10 cellular contexts compared by ENCODE assay signal in genomic region chr5:133754575-133755169, GRCh38.
A peak's percentile ranks its signal among the peaks of the same experiment; 100 is the strongest.
DNase-seq lines count a peak whose midpoint lies in the region; ATAC-seq, FAIRE-seq and TF ChIP-seq lines count a peak whose summit lies in the region.
"Had no signal": no experiment of that assay in that cellular context is flagged by ENCODE, and none has a peak within 500 bp of the region (broad histone marks: within the 10 kb centered on the region; RNA-seq: fewer than 3 reads in every experiment).

No MANE protein-coding gene starts in this region.

- ATAC-seq in HG03097 (IDR thresholded peaks at IDR 0.05; ENCODE audit: low FRiP score, unreplicated experiment) (no peak), GM21360 (IDR thresholded peaks at IDR 0.05; ENCODE audit: unreplicated experiment) (no peak)

- DNase-seq in DMS 273 (lab: John Stamatoyannopoulos, UW; ENCODE audit: unreplicated experiment) (peak; percentile 66), H54 (ENCODE audit: insufficient read length, low spot score) (peak; percentile 15), fibroblast of peridontal ligament (ENCODE audit: extremely low read depth) (peak; percentile 3), retinal pigment epithelial cell (ENCODE audit: low read depth) (no peak)
- DNase-seq in T-helper 2 cell treated with Interferon-gamma antibody and Interleukin-4, amounts not matched to agents 5 μg/mL and 100 μg/mL, for 36 hours (ENCODE audit: low spot score): peak; percentile 7
- DNase-seq in activated CD4-positive, CD25-positive, alpha-beta regulatory T cell (lab: John Stamatoyannopoulos, UW): no peak

- H3K4me1 Mint-ChIP-seq in T-helper 2 cell treated with Interferon-gamma antibody and Interleukin-4, amounts not matched to agents 5 μg/mL and 100 μg/mL, for 36 hours (ENCODE audit: low read depth): peaks cover 3% of the 10 kb centered on the region

- TF ChIP-seq CTCF in retinal pigment epithelial cell (conservative IDR thresholded peaks at IDR 0.05; ENCODE audit: low read depth, low read length): peak; percentile 75

- no peak overlapping the region for H3K4me3 Mint-ChIP-seq in T-helper 2 cell treated with Interferon-gamma antibody and Interleukin-4, amounts not matched to agents 5 μg/mL and 100 μg/mL, for 36 hours
- H3K4me3 Mint-ChIP-seq: natural killer cell treated with Interleukin-12 subunit alpha and Interleukin-12 subunit beta and Interleukin-15 and Interleukin-18, amount 100 ng/mL, for 72 hours had no signal

- peaks cover 14% of the 10 kb centered on the region for H3K27me3 Mint-ChIP-seq in T-helper 2 cell treated with Interferon-gamma antibody and Interleukin-4, amounts not matched to agents 5 μg/mL and 100 μg/mL, for 36 hours (ENCODE audit: low read depth)

- TF ChIP-seq POLR2A in H54 (IDR thresholded peaks at IDR 0.05; ENCODE audit: low read depth, low read length): no peak

- no peaks in the 10 kb centered on the region for H3K36me3 Mint-ChIP-seq in T-helper 2 cell treated with Interferon-gamma antibody and Interleukin-4, amounts not matched to agents 5 μg/mL and 100 μg/mL, for 36 hours (ENCODE audit: low read depth)
- H3K36me3 Mint-ChIP-seq: natural killer cell treated with Interleukin-12 subunit alpha and Interleukin-12 subunit beta and Interleukin-15 and Interleukin-18, amount 100 ng/mL, for 72 hours had no signal

- H3K4me3 ChIP-seq in retinal pigment epithelial cell (ENCODE audit: low read length): no peak overlapping the region
- H3K4me3 ChIP-seq: SK-N-MC had no signal

- FAIRE-seq in H54 (lab: Jason Lieb, UNC): no peak

- H3K27ac Mint-ChIP-seq in T-helper 2 cell treated with Interferon-gamma antibody and Interleukin-4, amounts not matched to agents 5 μg/mL and 100 μg/mL, for 36 hours: no peak overlapping the region
- H3K27ac Mint-ChIP-seq: natural killer cell treated with Interleukin-12 subunit alpha and Interleukin-12 subunit beta and Interleukin-15 and Interleukin-18, amount 100 ng/mL, for 72 hours had no signal

- H3K9me3 Mint-ChIP-seq in T-helper 2 cell treated with Interferon-gamma antibody and Interleukin-4, amounts not matched to agents 5 μg/mL and 100 μg/mL, for 36 hours: no peaks in the 10 kb centered on the region
- H3K9me3 Mint-ChIP-seq: natural killer cell treated with Interleukin-12 subunit alpha and Interleukin-12 subunit beta and Interleukin-15 and Interleukin-18, amount 100 ng/mL, for 72 hours had no signal

Comparison
In these comparisons a context has a peak if more than half of its experiments do, and no peak if none do; other contexts are left out.
1. DNase-seq: peak in DMS 273 (single experiment), H54 (single experiment), T-helper 2 cell treated with Interferon-gamma antibody and Interleukin-4, amounts not matched to agents 5 μg/mL and 100 μg/mL, for 36 hours (single experiment) and fibroblast of peridontal ligament (single experiment); none in retinal pigment epithelial cell (single experiment) and activated CD4-positive, CD25-positive, alpha-beta regulatory T cell (0 of 4).